ENCODE assay signal across 1 cellular context in genomic region chr12:112107306-112107705, GRCh38.
A peak's percentile ranks its signal among the peaks of the same experiment; 100 is the strongest.
TF ChIP-seq lines count a peak whose summit lies in the region.

No MANE protein-coding gene starts in this region.

TF ChIP-seq in K562, 482 proteins besides CTCF, POLR2A, EP300 and RAD21:
- TF ChIP-seq CREB3 (tag; conservative IDR thresholded peaks at IDR 0.05; ENCODE audit: low read depth) (no peak), KDM2B (CRISPR knock-in tag; IDR thresholded peaks at IDR 0.05) (no peak), ZNF75A (CRISPR knock-in tag; IDR thresholded peaks at IDR 0.05) (no peak), CBFA2T2 (conservative IDR thresholded peaks at IDR 0.05) (no peak), FOSL1 (tag; conservative IDR thresholded peaks at IDR 0.05) (peak; percentile 63; the same call in 1 of the 2 replicates), HMGN3 (IDR thresholded peaks at IDR 0.05; ENCODE audit: borderline replicate concordance, extremely low read depth, insufficient read length, low read depth, low read length) (no peak), SMAD2 (IDR thresholded peaks at IDR 0.05; ENCODE audit: low read depth, low read length) (no peak), ZNF76 (CRISPR knock-in tag; IDR thresholded peaks at IDR 0.05; ENCODE audit: borderline replicate concordance) (no peak), RBM14 (IDR thresholded peaks at IDR 0.05; ENCODE audit: borderline replicate concordance, insufficient read depth, low read depth, low read length) (no peak), SIN3A (IDR thresholded peaks at IDR 0.05; ENCODE audit: borderline replicate concordance in 2 of 2, control insufficient read depth in 1 of 2, low read depth in 2 of 2, low read length in 2 of 2) (0 out of 4 replicates have a peak, but pooled peaks of 1 of the 2 experiments have one; percentile 3), ATF1 (CRISPR knock-in tag; IDR thresholded peaks at IDR 0.05) (no peak), ATF1 (tag; IDR thresholded peaks at IDR 0.05) (no peak), HEY1 (CRISPR knock-in tag; IDR thresholded peaks at IDR 0.05; ENCODE audit: borderline replicate concordance) (no peak), ATF3 (IDR thresholded peaks at IDR 0.05) (peak; percentile 58), ATF3 (CRISPR knock-in tag; conservative IDR thresholded peaks at IDR 0.05) (no peak), NFE2L1 (tag; IDR thresholded peaks at IDR 0.05; ENCODE audit: borderline replicate concordance, low read depth) (no peak), CCNT2 (IDR thresholded peaks at IDR 0.05; ENCODE audit: borderline replicate concordance, extremely low read depth, insufficient read length, low read depth, low read length) (no peak), HES1 (IDR thresholded peaks at IDR 0.05; ENCODE audit: low read depth) (0 out of 2 replicates have a peak, but pooled peaks have one; percentile 14), CBX2 (IDR thresholded peaks at IDR 0.05; ENCODE audit: insufficient read depth, low read length, poor library complexity, severe bottlenecking) (no peak), TAF7 (tag; IDR thresholded peaks at IDR 0.05) (no peak)
